Comparison of ENCODE assay signal across 25 cellular contexts in the genomic region with DNA sequence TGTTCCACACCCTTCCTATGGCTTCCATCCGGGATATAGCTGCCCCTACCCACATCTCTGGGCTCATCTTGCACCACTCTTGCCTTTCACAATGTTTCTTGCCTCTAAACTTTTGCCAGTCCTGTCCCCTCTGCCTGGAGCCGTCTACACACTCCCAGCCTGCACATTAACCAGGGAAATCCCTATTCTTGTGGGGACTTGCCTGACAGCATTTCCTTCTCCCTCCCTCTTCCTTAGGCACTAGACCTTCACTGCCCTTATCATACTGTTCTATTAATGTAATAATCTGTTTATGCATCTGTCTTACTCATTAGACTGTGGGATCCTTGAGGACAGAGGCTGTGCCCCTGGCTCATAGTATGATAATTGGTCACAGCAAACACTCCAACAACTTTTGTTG. TPM values are rescaled to one million over a fixed set of nuclear protein-coding genes. Genes with fewer than 3 reads are reported as not detected.
A peak's percentile ranks its signal among the peaks of the same experiment; 100 is the strongest.
DNase-seq lines count a peak whose midpoint lies in the region; ATAC-seq, FAIRE-seq and TF ChIP-seq lines count a peak whose summit lies in the region.
"Had no signal": no experiment of that assay in that cellular context is flagged by ENCODE, and none has a peak within 500 bp of the region (broad histone marks: within the 10 kb centered on the region; RNA-seq: fewer than 3 reads in every experiment).

No MANE protein-coding gene starts in this region.

- no peak for TF ChIP-seq EP300 in esophagus muscularis mucosa (IDR thresholded peaks at IDR 0.05)

- 76% methylated on average over 2 of the region's 2 CpGs for WGBS in esophagus muscularis mucosa

- TF ChIP-seq CTCF in bronchial epithelial cell (IDR thresholded peaks at IDR 0.05; ENCODE audit: insufficient read depth, low read length, severe bottlenecking) (no peak), esophagus muscularis mucosa (IDR thresholded peaks at IDR 0.05) (no peak), keratinocyte (optimal IDR thresholded peaks at IDR 0.05 in 1 of 3, IDR thresholded peaks at IDR 0.05 in 1 of 3, conservative IDR thresholded peaks at IDR 0.05 in 1 of 3; ENCODE audit: extremely low read depth in 1 of 3, insufficient read depth in 2 of 3, low read length in 3 of 3) (no peak)

- H3K4me3 ChIP-seq in bronchial epithelial cell (ENCODE audit: low read depth, low read length) (no peak overlapping the region), esophagus muscularis mucosa (no peak overlapping the region), keratinocyte (ENCODE audit: control insufficient read depth in 2 of 3, extremely low read depth in 1 of 3, insufficient read depth in 2 of 3, low read depth in 1 of 3, low read length in 3 of 3) (no peak overlapping the region)
- H3K4me3 ChIP-seq: A549; BLaER1 treated with 17β-estradiol and CSF1 and Interleukin-3, amounts not matched to agents 10 nM and 100 nM; GM12878; GM23338 had no signal

- DNase-seq in HPDE6-E6E7 (ENCODE audit: extremely low spot score) (peak; percentile 17), bronchial epithelial cell (ENCODE audit: low read depth) (peak; percentile 76), esophagus muscularis mucosa (ENCODE audit: extremely low spot score) (peak; percentile 60), keratinocyte (ENCODE audit: low read depth, low spot score) (no peak), left ventricle myocardium superior (no peak), dermis blood vessel endothelial cell (no peak), T-helper 2 cell (no peak)
- DNase-seq: 8988T; ACHN; AML-193; BE2C; CD4-positive, alpha-beta T cell; CD8-positive, alpha-beta memory T cell; DMS 273 treated with DMSO at 0.1 percent for 48 hours; DMS79; EL; GDM1; H9 had no signal

- H2AFZ ChIP-seq in keratinocyte (ENCODE audit: control insufficient read depth, low read length): peak overlapping the region; percentile 57
- H2AFZ ChIP-seq: GM23338 had no signal

- H3K36me3 ChIP-seq in bronchial epithelial cell (ENCODE audit: control insufficient read depth, insufficient read depth, low read length): no peaks in the 10 kb centered on the region
- H3K36me3 ChIP-seq in esophagus muscularis mucosa: no peaks in the 10 kb centered on the region
- H3K36me3 ChIP-seq in keratinocyte (ENCODE audit: control insufficient read depth in 2 of 2, extremely low read depth in 1 of 2, insufficient read depth in 2 of 2, low read length in 2 of 2): no peaks in the 10 kb centered on the region
- H3K36me3 ChIP-seq: BE2C; BLaER1 treated with 17β-estradiol and CSF1 and Interleukin-3, amounts not matched to agents 10 nM and 100 nM had no signal

- no peaks in the 10 kb centered on the region for H4K20me1 ChIP-seq in keratinocyte (ENCODE audit: control insufficient read depth, extremely low read depth, insufficient read depth, low read length)

- H3K27ac ChIP-seq in esophagus muscularis mucosa (replicated peaks in 1 of 4) (no peak overlapping the region), keratinocyte (ENCODE audit: control insufficient read depth, insufficient read depth, low read length) (no peak overlapping the region)
- H3K27ac ChIP-seq: A549; BLaER1 treated with 17β-estradiol and CSF1 and Interleukin-3, amounts not matched to agents 10 nM and 100 nM had no signal

- no peak overlapping the region for H3K9ac ChIP-seq in keratinocyte (ENCODE audit: control insufficient read depth, extremely low read depth, insufficient read depth, low read length)
- H3K9ac ChIP-seq: BLaER1 treated with 17β-estradiol and CSF1 and Interleukin-3, amounts not matched to agents 10 nM and 100 nM had no signal

- intact Hi-C loops in esophagus muscularis mucosa (cut with DNase I) (loop anchor here (5.0 kb wide), 1 partner anchor 489 kb away; no protein-coding TSS in a partner anchor), left ventricle myocardium superior (cut with micrococcal nuclease) (loop anchor here (5.0 kb wide), 1 partner anchor 219 kb away; no protein-coding TSS in a partner anchor)

- peaks cover 0 to 8% (median 2%) of the 10 kb centered on the region in 4 donors for H3K4me1 ChIP-seq in esophagus muscularis mucosa
- H3K4me1 ChIP-seq in keratinocyte (ENCODE audit: control insufficient read depth, extremely low read depth, insufficient read depth, low read length): peaks cover 12% of the 10 kb centered on the region
- H3K4me1 ChIP-seq: A549, BE2C had no signal

- no peaks in the 10 kb centered on the region for H3K79me2 ChIP-seq in keratinocyte (ENCODE audit: control insufficient read depth, insufficient read depth, low read length)

- dilution Hi-C loops in keratinocyte (cut with MboI; ENCODE audit: extremely low pct_ligation_motif_present, low sequenced_read_pairs): no loop called here

- TF ChIP-seq POLR2A in esophagus muscularis mucosa (IDR thresholded peaks at IDR 0.05; ENCODE audit: low read depth): no peak

- ATAC-seq in left ventricle myocardium superior: no peak
- ATAC-seq: A549, GM12878, GM23338, HCT116 had no signal

- H3K9me1 ChIP-seq in keratinocyte (ENCODE audit: control insufficient read depth, extremely low read depth, insufficient read depth, low read length): no peaks in the 10 kb centered on the region

- peak overlapping the region; percentile 30 for H3K4me2 ChIP-seq in keratinocyte (ENCODE audit: control insufficient read depth, extremely low read depth, insufficient read depth, low read depth, low read length)
- H3K4me2 ChIP-seq: A549; BLaER1 treated with 17β-estradiol and CSF1 and Interleukin-3, amounts not matched to agents 10 nM and 100 nM; GM23338 had no signal

- FAIRE-seq in bronchial epithelial cell (lab: Jason Lieb, UNC) (no peak), keratinocyte (lab: Jason Lieb, UNC) (peak; percentile 34)
- FAIRE-seq: A549, D721Med, GM12878, GM19239 had no signal

- H3K9me3 ChIP-seq in esophagus muscularis mucosa (no peaks in the 10 kb centered on the region), keratinocyte (ENCODE audit: control insufficient read depth, low read depth, low read length) (no peaks in the 10 kb centered on the region)
- H3K9me3 ChIP-seq: A549; BE2C; BLaER1 treated with 17β-estradiol and CSF1 and Interleukin-3, amounts not matched to agents 10 nM and 100 nM had no signal

- no peaks in the 10 kb centered on the region for H3K27me3 ChIP-seq in bronchial epithelial cell (ENCODE audit: control insufficient read depth, insufficient read depth, low read length)
- no peaks in the 10 kb centered on the region for H3K27me3 ChIP-seq in esophagus muscularis mucosa
- H3K27me3 ChIP-seq in keratinocyte (ENCODE audit: control insufficient read depth, extremely low read depth, insufficient read depth, low read length): no peaks in the 10 kb centered on the region
- H3K27me3 ChIP-seq: BE2C; BLaER1 treated with 17β-estradiol and CSF1 and Interleukin-3, amounts not matched to agents 10 nM and 100 nM had no signal

RNA-seq across cellular contexts. Expression of gene TTC12, which starts 5.8 kb away (rescaled TPM):
- 12.9 and 32.1 TPM in 2 replicates for total RNA-seq in bronchial epithelial cell
- 10 to 100 TPM; 10.4 to 16.2 (median 13.3) TPM for total RNA-seq in esophagus muscularis mucosa
- polyA plus RNA-seq in keratinocyte: 17.2 to 27.3 TPM (median 23.4 TPM) in 3 replicates
- polyA plus RNA-seq in keratinocyte (2011; ENCODE audit: low read depth): 19.8 TPM
- 13.5 and 15.1 TPM in 2 replicates for polyA plus RNA-seq in keratinocyte (2011; cell fraction: cytosol; rRNA removed)
- 46.2 and 48.3 TPM in 2 replicates for polyA plus RNA-seq in keratinocyte (2011; cell fraction: nucleus; rRNA removed)
- polyA plus RNA-seq in keratinocyte (2012; ENCODE audit: low replicate concordance): 9.3 and 13.7 TPM in 2 replicates
- 15.2 to 37.2 TPM (median 29.6 TPM) in 3 replicates for polyA minus RNA-seq in keratinocyte
- polyA minus RNA-seq in keratinocyte (2011; cell fraction: cytosol; rRNA and poly(A)+ RNA removed): 9.2 TPM
- polyA minus RNA-seq in keratinocyte (2011; cell fraction: nucleus; rRNA and poly(A)+ RNA removed): 20.6 and 41.2 TPM in 2 replicates
- total RNA-seq in left ventricle myocardium superior: 7.7 TPM
- total RNA-seq in dermis blood vessel endothelial cell: 4.4 and 5.4 TPM in 2 replicates

Comparison
In these comparisons a context has a peak if more than half of its experiments do, and no peak if none do; other contexts are left out.
1. DNase-seq: peak in HPDE6-E6E7 (single experiment), bronchial epithelial cell (single experiment) and esophagus muscularis mucosa (single experiment); none in keratinocyte (single experiment), left ventricle myocardium superior (single experiment), dermis blood vessel endothelial cell (single experiment) and T-helper 2 cell (0 of 5).